In the genomic region with DNA sequence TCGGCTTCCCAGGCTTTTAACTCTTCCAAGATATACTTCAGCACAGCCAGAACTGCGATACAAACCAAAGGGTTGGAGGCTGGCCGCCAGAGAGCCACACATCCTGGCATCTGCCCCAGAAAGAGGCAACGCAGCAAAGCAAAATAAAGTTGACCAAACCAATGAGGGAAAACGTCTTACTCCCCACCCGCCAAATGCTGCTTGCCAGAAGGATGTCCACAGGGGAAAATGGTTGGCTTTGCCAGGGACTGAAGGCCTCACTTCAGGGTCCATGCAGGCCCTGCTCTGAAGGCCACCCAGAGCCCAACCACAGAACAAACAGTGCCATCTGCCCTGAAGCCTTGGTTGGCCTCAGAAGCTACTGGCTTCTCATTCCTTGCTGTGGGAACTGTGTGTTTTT, we compare ENCODE assay signal across 1 cellular context.
TF ChIP-seq lines count a peak whose summit lies in the region.

No MANE protein-coding gene starts in this region.

TF ChIP-seq in IMR-90, 13 proteins besides CTCF, POLR2A, EP300 and RAD21 (continued from another document):
- TF ChIP-seq, protein P1, sequence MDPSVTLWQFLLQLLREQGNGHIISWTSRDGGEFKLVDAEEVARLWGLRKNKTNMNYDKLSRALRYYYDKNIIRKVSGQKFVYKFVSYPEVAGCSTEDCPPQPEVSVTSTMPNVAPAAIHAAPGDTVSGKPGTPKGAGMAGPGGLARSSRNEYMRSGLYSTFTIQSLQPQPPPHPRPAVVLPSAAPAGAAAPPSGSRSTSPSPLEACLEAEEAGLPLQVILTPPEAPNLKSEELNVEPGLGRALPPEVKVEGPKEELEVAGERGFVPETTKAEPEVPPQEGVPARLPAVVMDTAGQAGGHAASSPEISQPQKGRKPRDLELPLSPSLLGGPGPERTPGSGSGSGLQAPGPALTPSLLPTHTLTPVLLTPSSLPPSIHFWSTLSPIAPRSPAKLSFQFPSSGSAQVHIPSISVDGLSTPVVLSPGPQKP (IDR thresholded peaks at IDR 0.05; ENCODE audit: borderline replicate concordance, low read depth, low read length), result no peak
- TF ChIP-seq NFE2L2 (IDR thresholded peaks at IDR 0.05; ENCODE audit: low read depth, low read length) (no peak), MXI1 (IDR thresholded peaks at IDR 0.05; ENCODE audit: borderline replicate concordance, low read depth, low read length) (no peak)
